Comparison of ENCODE assay signal across 15 cellular contexts in genomic region chr18:36534154-36534688, GRCh38.
DNase-seq lines count a peak whose midpoint lies in the region; ATAC-seq and TF ChIP-seq lines count a peak whose summit lies in the region.
"Had no signal": no experiment of that assay in that cellular context is flagged by ENCODE, and none has a peak within 500 bp of the region (broad histone marks: within the 10 kb centered on the region; RNA-seq: fewer than 3 reads in every experiment).

No MANE protein-coding gene starts in this region.

- H3K79me1 ChIP-seq in IMR-90 (ENCODE audit: low read depth in 1 of 2, low read length in 2 of 2) = no peaks in the 10 kb centered on the region; a peak in 1 of 4 replicates

- POLR2A ChIA-PET in IMR-90 (lab: Charles Lee; ENCODE audit: unreplicated experiment) = no interaction called here

- H4K5ac ChIP-seq in IMR-90 (ENCODE audit: low read depth, low read length) = no peak overlapping the region

- no peak overlapping the region for H2BK5ac ChIP-seq in IMR-90 (ENCODE audit: low read depth, low read length, poor library complexity, severe bottlenecking)

- in situ Hi-C loops in GM13977 (cut with MboI; ENCODE audit: low pct_unique_long_range_greater_than_20kb, low sequenced_read_pairs, unreplicated experiment) (no loop called here), IMR-90 (cut with MboI; ENCODE audit: low sequenced_read_pairs) (no loop called here)

- no peak overlapping the region for H3K27ac ChIP-seq in IMR-90 (ENCODE audit: insufficient read depth, low read length)
- H3K27ac ChIP-seq: left ventricle myocardium inferior, thoracic aorta, VCaP had no signal

- BruUV-seq in IMR-90 (replicated peaks; lab: Mats Ljungman, UMichigan) = no TSS peak

- no peak overlapping the region for H3K9ac ChIP-seq in IMR-90 (ENCODE audit: low read depth, low read length)

- dilution Hi-C loops in IMR-90 (cut with HindIII; ENCODE audit: low sequenced_read_pairs, unreplicated experiment) = no loop called here

- no peak overlapping the region for H4K8ac ChIP-seq in IMR-90 (ENCODE audit: low read depth in 2 of 2, low read length in 2 of 2)

- H3K4me3 ChIP-seq in IMR-90 (ENCODE audit: insufficient read depth, low read depth, low read length) (no peak overlapping the region), epithelial cell of esophagus (ENCODE audit: low read length) (no peak overlapping the region)
- H3K4me3 ChIP-seq: left ventricle myocardium inferior, thoracic aorta had no signal

- DNase-seq in GM13977 (ENCODE audit: low spot score) (peak; percentile 36), IMR-90 (no peak), epithelial cell of esophagus (ENCODE audit: low read depth) (peak; percentile 7), DMS79 treated with DMSO at 0.1 percent for 48 hours (lab: John Stamatoyannopoulos, UW) (no peak), germinal center (ENCODE audit: low spot score) (no peak)
- DNase-seq: activated T-cell treated with anti-CD3 and anti-CD28 coated beads, Interleukin-2, amount 50 U/mL, for 48 hours; CD8-positive, alpha-beta T cell; glutamatergic neuron; left ventricle myocardium inferior; NCI-H1048; NCI-H526 had no signal

- peak; percentile 91 for ATAC-seq in GM19438 (IDR thresholded peaks at IDR 0.05; ENCODE audit: low read depth, unreplicated experiment)
- no peak for ATAC-seq in IMR-90 (ENCODE audit: low read depth)
- ATAC-seq in HG02759 (IDR thresholded peaks at IDR 0.05; ENCODE audit: unreplicated experiment) = no peak
- ATAC-seq: CD8-positive, alpha-beta T cell had no signal

- no peak for TF ChIP-seq POLR2A in IMR-90 (IDR thresholded peaks at IDR 0.05; ENCODE audit: low read depth, low read length)

- no peak overlapping the region for H2BK20ac ChIP-seq in IMR-90 (ENCODE audit: low read depth, low read length)

- H3K9me1 ChIP-seq in IMR-90 (ENCODE audit: insufficient read depth, low read length) = no peaks in the 10 kb centered on the region; the same call in 1 of the 2 replicates

- no peaks in the 10 kb centered on the region for H3K9me3 ChIP-seq in IMR-90 (ENCODE audit: control insufficient read depth, insufficient read depth, low read length)
- H3K9me3 ChIP-seq: left ventricle myocardium inferior, thoracic aorta had no signal

- TF ChIP-seq RAD21 in IMR-90 (IDR thresholded peaks at IDR 0.05; ENCODE audit: low read length) = no peak

- no peak overlapping the region for H3K23ac ChIP-seq in IMR-90 (ENCODE audit: low read depth, low read length)

- no peak for TF ChIP-seq CTCF in GM13977 (IDR thresholded peaks at IDR 0.05; ENCODE audit: extremely low read depth, insufficient read depth, missing control alignments)
- no peak for TF ChIP-seq CTCF in IMR-90 (conservative IDR thresholded peaks at IDR 0.05; ENCODE audit: low read depth, low read length)
- TF ChIP-seq CTCF in epithelial cell of esophagus (IDR thresholded peaks at IDR 0.05; ENCODE audit: insufficient read depth, low read depth, low read length, missing control alignments) = peak; percentile 10

- WGBS in IMR-90 (ENCODE audit: extremely low coverage in 2 of 2, insufficient read length in 1 of 2), 2 experiments = no CpG with 5 or more reads among the region's 5 CpGs

- no peak overlapping the region for H2AFZ ChIP-seq in IMR-90 (replicated peaks; ENCODE audit: low read length, poor library complexity)

- no peak overlapping the region for H2BK120ac ChIP-seq in IMR-90 (ENCODE audit: low read depth, low read length)

- no peaks in the 10 kb centered on the region for H3K27me3 ChIP-seq in IMR-90 (ENCODE audit: control insufficient read depth, insufficient read depth, low read length)

- H4K20me1 ChIP-seq in IMR-90 (ENCODE audit: insufficient read depth, low read length) = no peaks in the 10 kb centered on the region

- no peak overlapping the region for H3K18ac ChIP-seq in IMR-90 (ENCODE audit: low read depth, low read length)

- H3K4me1 ChIP-seq in IMR-90 (ENCODE audit: control insufficient read depth, insufficient read depth, low read length) = no peaks in the 10 kb centered on the region

- H3K4ac ChIP-seq in IMR-90 (ENCODE audit: low read depth, low read length) = no peak overlapping the region

- intact Hi-C loops in IMR-90 (cut with micrococcal nuclease) = no loop called here

- CTCF ChIA-PET in IMR-90 (lab: Yijun Ruan, JAX) = no interaction called here

- no peak overlapping the region for H3K56ac ChIP-seq in IMR-90 (ENCODE audit: extremely low read depth, insufficient read depth, low read length)

- H4K91ac ChIP-seq in IMR-90 (ENCODE audit: insufficient read depth, low read depth, low read length) = no peak overlapping the region

- H3K36me3 ChIP-seq in IMR-90 (ENCODE audit: control insufficient read depth, insufficient read depth, low read length) = no peaks in the 10 kb centered on the region
- H3K36me3 ChIP-seq: left ventricle myocardium inferior, thoracic aorta had no signal

- no peak overlapping the region for H2BK15ac ChIP-seq in IMR-90 (ENCODE audit: low read depth, low read length)

- no peak overlapping the region for H2AK9ac ChIP-seq in IMR-90 (replicated peaks; ENCODE audit: low read depth, low read length, poor library complexity)

- H3K4me2 ChIP-seq in IMR-90 (ENCODE audit: low read depth, low read length) = no peak overlapping the region

- peak overlapping the region; percentile 43; the same call in 1 of the 2 replicates for H3K14ac ChIP-seq in IMR-90 (replicated peaks; ENCODE audit: low read depth, low read length)

- no peak overlapping the region for H2AK5ac ChIP-seq in IMR-90 (ENCODE audit: low read depth, low read length)

TF ChIP-seq in IMR-90, 13 proteins besides CTCF, POLR2A, EP300 and RAD21:
- TF ChIP-seq SMC3 (IDR thresholded peaks at IDR 0.05; ENCODE audit: low read depth, low read length) (no peak), CEBPB (IDR thresholded peaks at IDR 0.05; ENCODE audit: low read depth, low read length) (no peak), MXI1 (IDR thresholded peaks at IDR 0.05; ENCODE audit: borderline replicate concordance, low read depth, low read length) (no peak), ELK1 (IDR thresholded peaks at IDR 0.05; ENCODE audit: borderline replicate concordance, low read depth, low read length) (no peak), NFE2L2 (IDR thresholded peaks at IDR 0.05; ENCODE audit: low read depth, low read length) (no peak), RFX5 (IDR thresholded peaks at IDR 0.05; ENCODE audit: low read depth, low read length) (no peak), RCOR1 (IDR thresholded peaks at IDR 0.05; ENCODE audit: insufficient replicate concordance, low read length) (no peak), MAFK (IDR thresholded peaks at IDR 0.05; ENCODE audit: low read depth, low read length) (no peak), MAZ (IDR thresholded peaks at IDR 0.05; ENCODE audit: borderline replicate concordance, low read depth, low read length) (no peak), BHLHE40 (IDR thresholded peaks at IDR 0.05; ENCODE audit: low read depth, low read length) (no peak), USF2 (IDR thresholded peaks at IDR 0.05; ENCODE audit: low read depth, low read length) (no peak), CHD1 (IDR thresholded peaks at IDR 0.05; ENCODE audit: low read depth, low read length) (no peak), FOS (IDR thresholded peaks at IDR 0.05; ENCODE audit: low read depth, low read length) (no peak)

Comparison
In these comparisons a context has a peak if more than half of its experiments do, and no peak if none do; other contexts are left out.
1. DNase-seq: peak in GM13977 (single experiment) and epithelial cell of esophagus (single experiment); none in IMR-90 (single experiment), DMS79 treated with DMSO at 0.1 percent for 48 hours (single experiment) and germinal center (single experiment).